In genomic region chr18:78221496-78221895, GRCh38 we compare ENCODE assay signal across 24 cellular contexts.
"Had no signal": no experiment of that assay in that cellular context is flagged by ENCODE, and none has a peak within 500 bp of the region (broad histone marks: within the 10 kb centered on the region; RNA-seq: fewer than 3 reads in every experiment).

No MANE protein-coding gene starts in this region.

- H3K36me3 Mint-ChIP-seq: naive thymus-derived CD4-positive, alpha-beta T cell; stimulated activated effector memory CD8-positive, alpha-beta T cell treated with anti-CD3 and anti-CD28 coated beads, Interleukin-12 subunit alpha, Interleukin-12 subunit beta, amount 100 ng/mL, for 72 hours had no signal

- H3K27ac Mint-ChIP-seq: naive thymus-derived CD4-positive, alpha-beta T cell; nephron; stimulated activated effector memory CD8-positive, alpha-beta T cell treated with anti-CD3 and anti-CD28 coated beads, Interleukin-12 subunit alpha, Interleukin-12 subunit beta, amount 100 ng/mL, for 72 hours had no signal

- H3K36me3 ChIP-seq: gastrocnemius medialis, ovary, sigmoid colon, stomach, thyroid gland had no signal

- DNase-seq: dorsolateral prefrontal cortex; effector CD4-positive, alpha-beta T cell; foreskin fibroblast; gastrocnemius medialis; head of caudate nucleus; kidney; mammary epithelial cell; mesendoderm; midbrain; naive thymus-derived CD4-positive, alpha-beta T cell; occipital lobe; ovary; posterior cingulate gyrus; psoas muscle; right cardiac atrium; sigmoid colon; stimulated activated CD4-positive, alpha-beta T cell treated with anti-CD3 and anti-CD28 coated beads, Interleukin-2, amount 100 ng/mL, for 24 hours; stimulated activated CD4-positive, alpha-beta T cell treated with anti-CD3 and anti-CD28 coated beads, Interleukin-4, amount 100 ng/mL, for 24 hours; stimulated activated naive CD4-positive, alpha-beta T cell treated with Interleukin-2 at 50 U/mL for 16 hours; stomach; thyroid gland; trophoblast cell had no signal

- H3K4me1 ChIP-seq: gastrocnemius medialis, psoas muscle, sigmoid colon, stomach, thyroid gland had no signal

- H3K4me1 Mint-ChIP-seq: naive thymus-derived CD4-positive, alpha-beta T cell; nephron had no signal

- H3K27ac ChIP-seq: dorsolateral prefrontal cortex, gastrocnemius medialis, ovary, psoas muscle, sigmoid colon, stomach, thyroid gland had no signal

- H3K27me3 ChIP-seq: gastrocnemius medialis, ovary, sigmoid colon, thyroid gland had no signal

- H3K4me3 Mint-ChIP-seq: naive thymus-derived CD4-positive, alpha-beta T cell; nephron; stimulated activated effector memory CD8-positive, alpha-beta T cell treated with anti-CD3 and anti-CD28 coated beads, Interleukin-12 subunit alpha, Interleukin-12 subunit beta, amount 100 ng/mL, for 72 hours had no signal

- H3K9me3 Mint-ChIP-seq: nephron; stimulated activated effector memory CD8-positive, alpha-beta T cell treated with anti-CD3 and anti-CD28 coated beads, Interleukin-12 subunit alpha, Interleukin-12 subunit beta, amount 100 ng/mL, for 72 hours had no signal

- H3K4me3 ChIP-seq: dorsolateral prefrontal cortex, gastrocnemius medialis, ovary, psoas muscle, sigmoid colon, stomach, thyroid gland had no signal

- H3K9me3 ChIP-seq: gastrocnemius medialis, ovary, psoas muscle, stomach, thyroid gland had no signal
